ENCODE assay signal across 1 cellular context in the genomic region with DNA sequence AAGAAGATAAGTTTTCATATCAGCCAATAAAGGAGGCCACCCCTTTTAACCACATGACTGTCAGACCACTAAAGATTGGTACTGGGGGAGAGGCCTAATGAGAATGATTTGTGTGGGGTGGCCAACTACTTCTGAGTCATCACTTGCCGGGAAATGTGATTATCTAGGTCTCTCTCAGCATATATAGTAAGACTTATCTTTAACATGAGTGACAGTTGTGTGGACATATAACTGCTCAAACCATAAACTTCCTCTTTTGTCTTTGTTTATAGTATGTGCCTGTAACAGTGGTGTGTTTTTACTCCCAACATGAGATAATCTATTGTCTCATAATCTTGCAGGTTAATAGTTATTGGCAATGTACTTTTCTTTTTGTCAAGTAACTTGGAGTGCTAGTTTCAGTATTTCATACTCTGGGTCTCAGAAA.
A peak's percentile ranks its signal among the peaks of the same experiment; 100 is the strongest.
TF ChIP-seq lines count a peak whose summit lies in the region.

No MANE protein-coding gene starts in this region.

TF ChIP-seq in K562, 482 proteins besides CTCF, POLR2A, EP300 and RAD21 (continued from another document and continues in another):
- TF ChIP-seq, protein P1, sequence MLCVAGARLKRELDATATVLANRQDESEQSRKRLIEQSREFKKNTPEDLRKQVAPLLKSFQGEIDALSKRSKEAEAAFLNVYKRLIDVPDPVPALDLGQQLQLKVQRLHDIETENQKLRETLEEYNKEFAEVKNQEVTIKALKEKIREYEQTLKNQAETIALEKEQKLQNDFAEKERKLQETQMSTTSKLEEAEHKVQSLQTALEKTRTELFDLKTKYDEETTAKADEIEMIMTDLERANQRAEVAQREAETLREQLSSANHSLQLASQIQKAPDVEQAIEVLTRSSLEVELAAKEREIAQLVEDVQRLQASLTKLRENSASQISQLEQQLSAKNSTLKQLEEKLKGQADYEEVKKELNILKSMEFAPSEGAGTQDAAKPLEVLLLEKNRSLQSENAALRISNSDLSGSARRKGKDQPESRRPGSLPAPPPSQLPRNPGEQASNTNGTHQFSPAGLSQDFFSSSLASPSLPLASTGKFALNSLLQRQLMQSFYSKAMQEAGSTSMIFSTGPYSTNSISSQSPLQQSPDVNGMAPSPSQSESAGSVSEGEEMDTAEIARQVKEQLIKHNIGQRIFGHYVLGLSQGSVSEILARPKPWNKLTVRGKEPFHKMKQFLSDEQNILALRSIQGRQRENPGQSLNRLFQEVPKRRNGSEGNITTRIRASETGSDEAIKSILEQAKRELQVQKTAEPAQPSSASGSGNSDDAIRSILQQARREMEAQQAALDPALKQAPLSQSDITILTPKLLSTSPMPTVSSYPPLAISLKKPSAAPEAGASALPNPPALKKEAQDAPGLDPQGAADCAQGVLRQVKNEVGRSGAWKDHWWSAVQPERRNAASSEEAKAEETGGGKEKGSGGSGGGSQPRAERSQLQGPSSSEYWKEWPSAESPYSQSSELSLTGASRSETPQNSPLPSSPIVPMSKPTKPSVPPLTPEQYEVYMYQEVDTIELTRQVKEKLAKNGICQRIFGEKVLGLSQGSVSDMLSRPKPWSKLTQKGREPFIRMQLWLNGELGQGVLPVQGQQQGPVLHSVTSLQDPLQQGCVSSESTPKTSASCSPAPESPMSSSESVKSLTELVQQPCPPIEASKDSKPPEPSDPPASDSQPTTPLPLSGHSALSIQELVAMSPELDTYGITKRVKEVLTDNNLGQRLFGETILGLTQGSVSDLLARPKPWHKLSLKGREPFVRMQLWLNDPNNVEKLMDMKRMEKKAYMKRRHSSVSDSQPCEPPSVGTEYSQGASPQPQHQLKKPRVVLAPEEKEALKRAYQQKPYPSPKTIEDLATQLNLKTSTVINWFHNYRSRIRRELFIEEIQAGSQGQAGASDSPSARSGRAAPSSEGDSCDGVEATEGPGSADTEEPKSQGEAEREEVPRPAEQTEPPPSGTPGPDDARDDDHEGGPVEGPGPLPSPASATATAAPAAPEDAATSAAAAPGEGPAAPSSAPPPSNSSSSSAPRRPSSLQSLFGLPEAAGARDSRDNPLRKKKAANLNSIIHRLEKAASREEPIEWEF (CRISPR knock-in tag; IDR thresholded peaks at IDR 0.05): 0 out of 2 replicates have a peak, but pooled peaks have one; percentile 66
- TF ChIP-seq NFXL1 (CRISPR knock-in tag; IDR thresholded peaks at IDR 0.05) (no peak), ARID1B (IDR thresholded peaks at IDR 0.05) (peak; percentile 97), PURB (CRISPR knock-in tag; IDR thresholded peaks at IDR 0.05; ENCODE audit: low read depth) (no peak), TAL1 (IDR thresholded peaks at IDR 0.05) (peak; percentile 83), ZFP1 (CRISPR knock-in tag; IDR thresholded peaks at IDR 0.05) (no peak), ZBTB8A (IDR thresholded peaks at IDR 0.05; ENCODE audit: partially characterized antibody) (no peak), ETV6 (IDR thresholded peaks at IDR 0.05; ENCODE audit: borderline replicate concordance in 1 of 2, low read depth in 2 of 2, low read length in 1 of 2) (no peak), ETV6 (CRISPR knock-in tag; IDR thresholded peaks at IDR 0.05; ENCODE audit: borderline replicate concordance) (no peak), COPS2 (conservative IDR thresholded peaks at IDR 0.05) (no peak), DMBX1 (CRISPR knock-in tag; IDR thresholded peaks at IDR 0.05; ENCODE audit: borderline replicate concordance) (peak; percentile 67; the same call in 1 of the 2 replicates), HIVEP1 (CRISPR knock-in tag; IDR thresholded peaks at IDR 0.05) (no peak), FOXM1 (IDR thresholded peaks at IDR 0.05; ENCODE audit: low read depth) (peak; percentile 88), FOXM1 (CRISPR knock-in tag; IDR thresholded peaks at IDR 0.05; ENCODE audit: low read depth) (no peak), MED1 (CRISPR knock-in tag; IDR thresholded peaks at IDR 0.05; ENCODE audit: borderline replicate concordance) (no peak), TGIF2 (CRISPR knock-in tag; IDR thresholded peaks at IDR 0.05) (no peak), ZNF57 (CRISPR knock-in tag; IDR thresholded peaks at IDR 0.05) (no peak), ELF2 (CRISPR knock-in tag; IDR thresholded peaks at IDR 0.05) (no peak), ZNF165 (CRISPR knock-in tag; IDR thresholded peaks at IDR 0.05; ENCODE audit: borderline replicate concordance) (no peak), SRSF7 (optimal IDR thresholded peaks at IDR 0.05; ENCODE audit: low read depth, low read length) (no peak), SNRNP70 (optimal IDR thresholded peaks at IDR 0.05; ENCODE audit: low read depth, low read length) (no peak), CBX8 (IDR thresholded peaks at IDR 0.05; ENCODE audit: borderline replicate concordance, extremely low read depth, low read depth, low read length, poor library complexity, severe bottlenecking) (no peak), HNRNPUL1 (IDR thresholded peaks at IDR 0.05; ENCODE audit: low read length) (no peak), ESRRB (CRISPR knock-in tag; IDR thresholded peaks at IDR 0.05; ENCODE audit: borderline replicate concordance) (no peak), TOE1 (IDR thresholded peaks at IDR 0.05; ENCODE audit: borderline replicate concordance) (peak; percentile 44; the same call in 1 of the 2 replicates), TOE1 (CRISPR knock-in tag; IDR thresholded peaks at IDR 0.05; ENCODE audit: borderline replicate concordance, low read depth) (no peak), MCM3 (IDR thresholded peaks at IDR 0.05) (no peak), PTTG1 (tag; IDR thresholded peaks at IDR 0.05; ENCODE audit: low read depth) (no peak), POLR3A (IDR thresholded peaks at IDR 0.05; ENCODE audit: borderline replicate concordance, extremely low read depth, insufficient read depth, insufficient read length) (no peak), ZNF124 (CRISPR knock-in tag; IDR thresholded peaks at IDR 0.05) (no peak)
- TF ChIP-seq, protein P2, sequence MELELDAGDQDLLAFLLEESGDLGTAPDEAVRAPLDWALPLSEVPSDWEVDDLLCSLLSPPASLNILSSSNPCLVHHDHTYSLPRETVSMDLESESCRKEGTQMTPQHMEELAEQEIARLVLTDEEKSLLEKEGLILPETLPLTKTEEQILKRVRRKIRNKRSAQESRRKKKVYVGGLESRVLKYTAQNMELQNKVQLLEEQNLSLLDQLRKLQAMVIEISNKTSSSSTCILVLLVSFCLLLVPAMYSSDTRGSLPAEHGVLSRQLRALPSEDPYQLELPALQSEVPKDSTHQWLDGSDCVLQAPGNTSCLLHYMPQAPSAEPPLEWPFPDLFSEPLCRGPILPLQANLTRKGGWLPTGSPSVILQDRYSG (tag; conservative IDR thresholded peaks at IDR 0.05; ENCODE audit: low read depth): no peak
- TF ChIP-seq, protein P3, sequence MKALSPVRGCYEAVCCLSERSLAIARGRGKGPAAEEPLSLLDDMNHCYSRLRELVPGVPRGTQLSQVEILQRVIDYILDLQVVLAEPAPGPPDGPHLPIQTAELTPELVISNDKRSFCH (CRISPR knock-in tag; IDR thresholded peaks at IDR 0.05): no peak
- TF ChIP-seq, protein P3 (tag; IDR thresholded peaks at IDR 0.05): no peak
- TF ChIP-seq, protein P4, sequence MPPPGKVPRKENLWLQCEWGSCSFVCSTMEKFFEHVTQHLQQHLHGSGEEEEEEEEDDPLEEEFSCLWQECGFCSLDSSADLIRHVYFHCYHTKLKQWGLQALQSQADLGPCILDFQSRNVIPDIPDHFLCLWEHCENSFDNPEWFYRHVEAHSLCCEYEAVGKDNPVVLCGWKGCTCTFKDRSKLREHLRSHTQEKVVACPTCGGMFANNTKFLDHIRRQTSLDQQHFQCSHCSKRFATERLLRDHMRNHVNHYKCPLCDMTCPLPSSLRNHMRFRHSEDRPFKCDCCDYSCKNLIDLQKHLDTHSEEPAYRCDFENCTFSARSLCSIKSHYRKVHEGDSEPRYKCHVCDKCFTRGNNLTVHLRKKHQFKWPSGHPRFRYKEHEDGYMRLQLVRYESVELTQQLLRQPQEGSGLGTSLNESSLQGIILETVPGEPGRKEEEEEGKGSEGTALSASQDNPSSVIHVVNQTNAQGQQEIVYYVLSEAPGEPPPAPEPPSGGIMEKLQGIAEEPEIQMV (tag; conservative IDR thresholded peaks at IDR 0.05; ENCODE audit: low read depth): no peak
- TF ChIP-seq, protein P5, sequence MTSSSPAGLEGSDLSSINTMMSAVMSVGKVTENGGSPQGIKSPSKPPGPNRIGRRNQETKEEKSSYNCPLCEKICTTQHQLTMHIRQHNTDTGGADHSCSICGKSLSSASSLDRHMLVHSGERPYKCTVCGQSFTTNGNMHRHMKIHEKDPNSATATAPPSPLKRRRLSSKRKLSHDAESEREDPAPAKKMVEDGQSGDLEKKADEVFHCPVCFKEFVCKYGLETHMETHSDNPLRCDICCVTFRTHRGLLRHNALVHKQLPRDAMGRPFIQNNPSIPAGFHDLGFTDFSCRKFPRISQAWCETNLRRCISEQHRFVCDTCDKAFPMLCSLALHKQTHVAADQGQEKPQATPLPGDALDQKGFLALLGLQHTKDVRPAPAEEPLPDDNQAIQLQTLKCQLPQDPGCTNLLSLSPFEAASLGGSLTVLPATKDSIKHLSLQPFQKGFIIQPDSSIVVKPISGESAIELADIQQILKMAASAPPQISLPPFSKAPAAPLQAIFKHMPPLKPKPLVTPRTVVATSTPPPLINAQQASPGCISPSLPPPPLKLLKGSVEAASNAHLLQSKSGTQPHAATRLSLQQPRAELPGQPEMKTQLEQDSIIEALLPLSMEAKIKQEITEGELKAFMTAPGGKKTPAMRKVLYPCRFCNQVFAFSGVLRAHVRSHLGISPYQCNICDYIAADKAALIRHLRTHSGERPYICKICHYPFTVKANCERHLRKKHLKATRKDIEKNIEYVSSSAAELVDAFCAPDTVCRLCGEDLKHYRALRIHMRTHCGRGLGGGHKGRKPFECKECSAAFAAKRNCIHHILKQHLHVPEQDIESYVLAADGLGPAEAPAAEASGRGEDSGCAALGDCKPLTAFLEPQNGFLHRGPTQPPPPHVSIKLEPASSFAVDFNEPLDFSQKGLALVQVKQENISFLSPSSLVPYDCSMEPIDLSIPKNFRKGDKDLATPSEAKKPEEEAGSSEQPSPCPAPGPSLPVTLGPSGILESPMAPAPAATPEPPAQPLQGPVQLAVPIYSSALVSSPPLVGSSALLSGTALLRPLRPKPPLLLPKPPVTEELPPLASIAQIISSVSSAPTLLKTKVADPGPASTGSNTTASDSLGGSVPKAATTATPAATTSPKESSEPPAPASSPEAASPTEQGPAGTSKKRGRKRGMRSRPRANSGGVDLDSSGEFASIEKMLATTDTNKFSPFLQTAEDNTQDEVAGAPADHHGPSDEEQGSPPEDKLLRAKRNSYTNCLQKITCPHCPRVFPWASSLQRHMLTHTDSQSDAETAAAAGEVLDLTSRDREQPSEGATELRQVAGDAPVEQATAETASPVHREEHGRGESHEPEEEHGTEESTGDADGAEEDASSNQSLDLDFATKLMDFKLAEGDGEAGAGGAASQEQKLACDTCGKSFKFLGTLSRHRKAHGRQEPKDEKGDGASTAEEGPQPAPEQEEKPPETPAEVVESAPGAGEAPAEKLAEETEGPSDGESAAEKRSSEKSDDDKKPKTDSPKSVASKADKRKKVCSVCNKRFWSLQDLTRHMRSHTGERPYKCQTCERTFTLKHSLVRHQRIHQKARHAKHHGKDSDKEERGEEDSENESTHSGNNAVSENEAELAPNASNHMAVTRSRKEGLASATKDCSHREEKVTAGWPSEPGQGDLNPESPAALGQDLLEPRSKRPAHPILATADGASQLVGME (CRISPR knock-in tag; IDR thresholded peaks at IDR 0.05): no peak
